In the genomic region with DNA sequence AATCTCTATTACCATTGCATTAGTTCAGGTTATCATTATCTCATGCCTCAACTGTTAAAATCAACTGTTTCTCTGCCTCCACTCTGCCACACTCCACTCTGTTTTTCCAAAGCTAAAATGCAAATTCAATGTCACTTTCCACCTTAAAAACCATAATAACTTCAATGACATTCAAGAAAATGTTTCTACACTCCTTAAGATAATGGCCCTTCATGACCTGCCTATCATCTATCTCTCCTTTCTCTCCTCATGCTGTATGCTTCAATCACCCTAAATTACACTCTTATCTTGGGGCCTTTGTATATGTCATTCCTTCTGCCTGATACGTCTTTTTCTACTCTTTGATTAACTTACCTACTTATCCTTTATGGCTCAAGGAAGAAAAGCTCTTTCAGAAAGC, we compare ENCODE assay signal across 3 cellular contexts.
"Had no signal": no experiment of that assay in that cellular context is flagged by ENCODE, and none has a peak within 500 bp of the region (broad histone marks: within the 10 kb centered on the region; RNA-seq: fewer than 3 reads in every experiment).

No MANE protein-coding gene starts in this region.

- H3K4me3 ChIP-seq: GM12878 had no signal

- DNase-seq: GDM1, GF-D8 had no signal
